9 cellular contexts compared by ENCODE assay signal in genomic region chr6:167795874-167796667, GRCh38. TPM values are rescaled to one million over a fixed set of nuclear protein-coding genes. Genes with fewer than 3 reads are reported as not detected.
DNase-seq lines count a peak whose midpoint lies in the region; ATAC-seq and TF ChIP-seq lines count a peak whose summit lies in the region.
"Had no signal": no experiment of that assay in that cellular context is flagged by ENCODE, and none has a peak within 500 bp of the region (broad histone marks: within the 10 kb centered on the region; RNA-seq: fewer than 3 reads in every experiment).

No MANE protein-coding gene starts in this region.

- H3K4me1 ChIP-seq in body of pancreas (peaks cover 26% of the 10 kb centered on the region), left lung (peaks cover 0 to 5% of the 10 kb centered on the region in 2 donors)

- ATAC-seq in body of pancreas (no peak), left lung (peak; percentile 84)
- ATAC-seq in stimulated activated effector memory CD8-positive, alpha-beta T cell treated with anti-CD3 and anti-CD28 coated beads, Interleukin-12 subunit alpha, Interleukin-12 subunit beta, amount 100 ng/mL, for 72 hours: peak; percentile 27

- H3K4me3 ChIP-seq in body of pancreas: no peak overlapping the region
- H3K4me3 ChIP-seq in left lung: peak overlapping the region; percentile 18 to 35
- H3K4me3 ChIP-seq: cardiac muscle cell, SJSA1 had no signal

- no peaks in the 10 kb centered on the region for H3K4me1 Mint-ChIP-seq in stimulated activated effector memory CD8-positive, alpha-beta T cell treated with anti-CD3 and anti-CD28 coated beads, Interleukin-12 subunit alpha, Interleukin-12 subunit beta, amount 100 ng/mL, for 72 hours

- 63 to 74% methylated on average over 20 to 37 of the region's 37 CpGs for WGBS in body of pancreas, 2 donors

- peak overlapping the region in 1 of 4 donors; percentile 5 for H3K27ac ChIP-seq in body of pancreas
- no peak overlapping the region for H3K27ac ChIP-seq in left lung
- H3K27ac ChIP-seq: cardiac muscle cell, SJSA1 had no signal

- H3K9me3 Mint-ChIP-seq in stimulated activated effector memory CD8-positive, alpha-beta T cell treated with anti-CD3 and anti-CD28 coated beads, Interleukin-12 subunit alpha, Interleukin-12 subunit beta, amount 100 ng/mL, for 72 hours: no peaks in the 10 kb centered on the region

- TF ChIP-seq CTCF in body of pancreas (IDR thresholded peaks at IDR 0.05): no peak
- TF ChIP-seq CTCF in left lung (IDR thresholded peaks at IDR 0.05): no peak

- intact Hi-C loops in body of pancreas (cut with DNase I): no loop called here
- intact Hi-C loops in left lung (cut with DNase I): no loop called here

- H3K36me3 Mint-ChIP-seq in stimulated activated effector memory CD8-positive, alpha-beta T cell treated with anti-CD3 and anti-CD28 coated beads, Interleukin-12 subunit alpha, Interleukin-12 subunit beta, amount 100 ng/mL, for 72 hours: no peaks in the 10 kb centered on the region

- H3K36me3 ChIP-seq in body of pancreas (replicated peaks in 1 of 2; ENCODE audit: insufficient read depth in 1 of 2, low read depth in 2 of 2) (no peaks in the 10 kb centered on the region), left lung (no peaks in the 10 kb centered on the region)
- H3K36me3 ChIP-seq: cardiac muscle cell, SJSA1 had no signal

- no peak overlapping the region for H3K4me3 Mint-ChIP-seq in stimulated activated effector memory CD8-positive, alpha-beta T cell treated with anti-CD3 and anti-CD28 coated beads, Interleukin-12 subunit alpha, Interleukin-12 subunit beta, amount 100 ng/mL, for 72 hours

- no peak overlapping the region for H3K27ac Mint-ChIP-seq in stimulated activated effector memory CD8-positive, alpha-beta T cell treated with anti-CD3 and anti-CD28 coated beads, Interleukin-12 subunit alpha, Interleukin-12 subunit beta, amount 100 ng/mL, for 72 hours

- TF ChIP-seq POLR2A in body of pancreas (IDR thresholded peaks at IDR 0.05): peak in 1 of 3 donors; percentile 9

- in situ Hi-C loops in ACHN (cut with HindIII; ENCODE audit: low pct_ligation_motif_present, low pct_unique_long_range_greater_than_20kb, low sequenced_read_pairs): no loop called here

- DNase-seq in NCI-H146 (lab: John Stamatoyannopoulos, UW) (peak; percentile 77), body of pancreas (peak; percentile 28 to 68 (median 57)), left lung (peak; percentile 37 to 78), NCI-H2227 treated with DMSO at 0.1 percent for 48 hours (lab: John Stamatoyannopoulos, UW) (no peak), ACHN (no peak), T-helper 1 cell (no peak)
- DNase-seq in stimulated activated effector memory CD8-positive, alpha-beta T cell treated with anti-CD3 and anti-CD28 coated beads, Interleukin-12 subunit alpha, Interleukin-12 subunit beta, amount 100 ng/mL, for 72 hours (ENCODE audit: low spot score in 2 of 2): no peak

- H3K27me3 ChIP-seq in body of pancreas: no peaks in the 10 kb centered on the region
- H3K27me3 ChIP-seq in left lung: peaks cover 0 to 40% of the 10 kb centered on the region in 2 donors
- H3K27me3 ChIP-seq: cardiac muscle cell, SJSA1 had no signal

- no peaks in the 10 kb centered on the region for H3K9me3 ChIP-seq in body of pancreas
- H3K9me3 ChIP-seq in left lung: no peaks in the 10 kb centered on the region
- H3K9me3 ChIP-seq: SJSA1 had no signal

RNA-seq across cellular contexts. Expression of gene AFDN, which starts 30.6 kb away (rescaled TPM):
- 100 to 1,000 TPM; 160 to 195 TPM for total RNA-seq in body of pancreas
- 100 to 1,000 TPM; 137 to 149 TPM for total RNA-seq in left lung

Comparison
In these comparisons a context has a peak if more than half of its experiments do, and no peak if none do; other contexts are left out.
1. DNase-seq: peak in NCI-H146 (single experiment), body of pancreas (4 of 4) and left lung (2 of 2); none in stimulated activated effector memory CD8-positive, alpha-beta T cell treated with anti-CD3 and anti-CD28 coated beads, Interleukin-12 subunit alpha, Interleukin-12 subunit beta, amount 100 ng/mL, for 72 hours (0 of 2), NCI-H2227 treated with DMSO at 0.1 percent for 48 hours (single experiment), ACHN (single experiment) and T-helper 1 cell (0 of 5).
2. H3K4me3 ChIP-seq: peak in left lung (2 of 2); none in body of pancreas (0 of 2).